Comparison of ENCODE assay signal across 9 cellular contexts in the genomic region with DNA sequence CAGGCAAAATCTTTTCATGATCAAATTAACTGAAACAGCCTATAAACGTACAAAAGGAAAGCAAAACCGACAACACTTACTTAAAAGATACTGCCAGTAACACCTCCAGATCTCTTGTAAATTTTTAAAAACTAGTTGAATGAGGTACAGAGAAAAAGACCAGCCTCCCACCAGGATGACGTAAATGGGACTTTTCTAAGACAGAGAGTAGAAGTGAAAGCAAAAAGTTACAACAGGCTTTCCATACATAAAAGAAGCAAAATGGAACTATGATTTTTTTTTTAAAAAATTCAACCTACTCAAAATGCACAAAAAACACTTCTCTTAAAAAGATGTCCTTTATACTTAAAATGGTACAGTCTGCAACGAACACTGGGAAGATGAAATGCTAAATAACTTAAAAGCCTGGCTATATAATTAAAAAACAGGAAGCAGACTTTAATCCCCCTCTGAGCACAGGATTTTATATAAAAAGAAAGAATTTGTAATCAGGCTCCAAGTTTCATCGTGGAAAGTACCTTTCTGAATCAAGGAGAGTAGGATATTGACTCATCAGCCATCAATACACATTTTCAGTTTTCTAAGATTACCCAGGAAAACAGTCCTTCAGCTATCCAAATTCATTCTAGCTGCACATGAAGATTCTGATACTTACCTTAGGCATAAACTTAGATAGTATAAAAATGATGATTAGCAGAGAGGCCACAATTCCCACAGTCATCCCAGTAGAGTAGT. TPM values are rescaled to one million over a fixed set of nuclear protein-coding genes. Genes with fewer than 3 reads are reported as not detected.
DNase-seq lines count a peak whose midpoint lies in the region; ATAC-seq and TF ChIP-seq lines count a peak whose summit lies in the region.
"Had no signal": no experiment of that assay in that cellular context is flagged by ENCODE, and none has a peak within 500 bp of the region (broad histone marks: within the 10 kb centered on the region; RNA-seq: fewer than 3 reads in every experiment).

No MANE protein-coding gene starts in this region.

- peaks cover 69% of the 10 kb centered on the region for H3K36me3 Mint-ChIP-seq in activated naive CD8-positive, alpha-beta T cell treated with anti-CD3 and anti-CD28 coated beads, Interleukin-2, amount 50 U/mL, for 24 hours (ENCODE audit: low read depth)

- TF ChIP-seq CTCF in KMS-11 (conservative IDR thresholded peaks at IDR 0.05; ENCODE audit: low read depth, low read length) = no peak

- peak; percentile 66 for ATAC-seq in GM21381 (IDR thresholded peaks at IDR 0.05; ENCODE audit: unreplicated experiment)
- peak; percentile 73 for ATAC-seq in activated naive CD8-positive, alpha-beta T cell treated with anti-CD3 and anti-CD28 coated beads, Interleukin-2, amount 50 U/mL, for 24 hours
- ATAC-seq in GM19328 (IDR thresholded peaks at IDR 0.05; ENCODE audit: unreplicated experiment) = no peak

- H4K20me1 ChIP-seq in KMS-11 (ENCODE audit: insufficient read depth) = no peaks in the 10 kb centered on the region

- peaks cover 82% of the 10 kb centered on the region for H3K4me1 Mint-ChIP-seq in activated naive CD8-positive, alpha-beta T cell treated with anti-CD3 and anti-CD28 coated beads, Interleukin-2, amount 50 U/mL, for 24 hours

- H3K27me3 Mint-ChIP-seq in activated naive CD8-positive, alpha-beta T cell treated with anti-CD3 and anti-CD28 coated beads, Interleukin-2, amount 50 U/mL, for 24 hours = no peaks in the 10 kb centered on the region

- H3K79me2 ChIP-seq in ACC112 (ENCODE audit: control insufficient read depth, insufficient read depth, low read length, unreplicated experiment) = no peaks in the 10 kb centered on the region
- H3K79me2 ChIP-seq in KMS-11 (ENCODE audit: insufficient read depth, low read depth) = no peaks in the 10 kb centered on the region

- H3K4me2 ChIP-seq in KMS-11 = 0 out of 2 replicates have a peak overlapping the region, but pooled peaks have one; percentile 2

- peaks cover 5% of the 10 kb centered on the region for H3K9me3 Mint-ChIP-seq in activated naive CD8-positive, alpha-beta T cell treated with anti-CD3 and anti-CD28 coated beads, Interleukin-2, amount 50 U/mL, for 24 hours

- H3K27me3 ChIP-seq in ACC112 (ENCODE audit: insufficient read depth, low read length) (no peaks in the 10 kb centered on the region), KMS-11 (ENCODE audit: insufficient read depth, low read depth) (no peaks in the 10 kb centered on the region), MG63 (no peaks in the 10 kb centered on the region)

- H3K4me1 ChIP-seq in ACC112 (ENCODE audit: control insufficient read depth, insufficient read depth, low read length, unreplicated experiment) (peaks cover 19% of the 10 kb centered on the region), KMS-11 (ENCODE audit: low read depth, poor library complexity, severe bottlenecking) (peaks cover 21% of the 10 kb centered on the region)

- H3K9me3 ChIP-seq in MG63 = no peaks in the 10 kb centered on the region

- H3K36me3 ChIP-seq in ACC112 (ENCODE audit: insufficient read depth, low read length) (peaks cover 30% of the 10 kb centered on the region), KMS-11 (ENCODE audit: insufficient read depth) (peaks cover 13% of the 10 kb centered on the region; the same call in 1 of the 2 replicates), MG63 (peaks cover 73% of the 10 kb centered on the region)

- peak; percentile 45 for DNase-seq in activated naive CD8-positive, alpha-beta T cell treated with anti-CD3 and anti-CD28 coated beads, Interleukin-2, amount 50 U/mL, for 24 hours
- no peak for DNase-seq in iPS-NIHi11 (ENCODE audit: low spot score)
- no peak for DNase-seq in MG63
- no peak for DNase-seq in superior temporal gyrus (ENCODE audit: extremely low spot score)

- peak overlapping the region; percentile 27; the same call in 1 of the 2 replicates for H3K4me3 ChIP-seq in ACC112 (ENCODE audit: low read depth, low read length)
- no peak overlapping the region for H3K4me3 ChIP-seq in KMS-11 (IDR thresholded peaks at IDR 0.05; ENCODE audit: insufficient read depth, low read depth, low read length)
- H3K4me3 ChIP-seq in MG63 = no peak overlapping the region

- peak overlapping the region; percentile 78 for H3K4me3 Mint-ChIP-seq in activated naive CD8-positive, alpha-beta T cell treated with anti-CD3 and anti-CD28 coated beads, Interleukin-2, amount 50 U/mL, for 24 hours

- H3K27ac Mint-ChIP-seq in activated naive CD8-positive, alpha-beta T cell treated with anti-CD3 and anti-CD28 coated beads, Interleukin-2, amount 50 U/mL, for 24 hours = peak overlapping the region; percentile 97

- H2AFZ ChIP-seq in ACC112 (ENCODE audit: low read length, unreplicated experiment) = no peak overlapping the region
- H2AFZ ChIP-seq in KMS-11 (ENCODE audit: low read depth) = no peak overlapping the region

- H3K27ac ChIP-seq in ACC112 (ENCODE audit: low read depth, low read length) = peak overlapping the region; percentile 67
- H3K27ac ChIP-seq in KMS-11 = peak overlapping the region; percentile 1; the same call in 1 of the 2 replicates

- no peak overlapping the region for H3K9ac ChIP-seq in KMS-11

RNA-seq across cellular contexts. Expression of a gene that starts 14.2 kb away (rescaled TPM):
- not detected in 2 replicates for total RNA-seq in MG63 (2014; rRNA removed; shearing (Covaris generic); ENCODE audit: low replicate concordance)

RNA-seq across cellular contexts. Expression of a gene that starts 14.4 kb away (rescaled TPM):
- 14.6 and 14.9 TPM in 2 replicates for total RNA-seq in MG63 (2014; rRNA removed; shearing (Covaris generic); ENCODE audit: low replicate concordance)

RNA-seq across cellular contexts. Expression of a gene that starts 24.8 kb away (rescaled TPM):
- 28.7 and 45.1 TPM in 2 replicates for total RNA-seq in MG63 (2014; rRNA removed; shearing (Covaris generic); ENCODE audit: low replicate concordance)

RNA-seq across cellular contexts. Expression of a gene that starts 47.0 kb away (rescaled TPM):
- total RNA-seq in MG63 (2014; rRNA removed; shearing (Covaris generic); ENCODE audit: low replicate concordance) = 53.6 and 59.7 TPM in 2 replicates

RNA-seq across cellular contexts. Expression of a gene that starts 47.8 kb away (rescaled TPM):
- total RNA-seq in MG63 (2014; rRNA removed; shearing (Covaris generic); ENCODE audit: low replicate concordance) = 0.36 TPM in 1 of 2 replicates, not detected in the other
- total RNA-seq: mononuclear cell had no signal
